Comparison of ENCODE assay signal across 8 cellular contexts in genomic region chr1:154502066-154502741, GRCh38. TPM values are rescaled to one million over a fixed set of nuclear protein-coding genes. Genes with fewer than 3 reads are reported as not detected.
DNase-seq lines count a peak whose midpoint lies in the region; ATAC-seq and TF ChIP-seq lines count a peak whose summit lies in the region.

SHE (minus strand) TSS chr1:154502412; CDS start chr1:154502026, 386 bp downstream.
TDRD10 (plus strand) TSS chr1:154502219; CDS start chr1:154506904, 4,685 bp downstream.

- peak within 1 kb of the TSS; percentile 42 for H3K4me3 ChIP-seq in effector memory CD4-positive, alpha-beta T cell (ENCODE audit: insufficient read depth, low read depth, low read length, poor library complexity, severe bottlenecking)
- peak within 1 kb of the TSS; percentile 13 to 57 for H3K4me3 ChIP-seq in mucosa of rectum (ENCODE audit: low read length in 2 of 2)
- peak within 1 kb of the TSS; percentile 61 for H3K4me3 ChIP-seq in upper lobe of right lung

- H3K9ac ChIP-seq in mucosa of rectum (ENCODE audit: low read depth in 1 of 2, low read length in 2 of 2): peak within 1 kb of the TSS in 1 of 2 donors; percentile 44

- peak; percentile 22 for DNase-seq in activated CD8-positive, alpha-beta memory T cell treated with anti-CD3 and anti-CD28 coated beads, Interleukin-2, amount 50 U/mL, for 4 hours
- no peak for DNase-seq in activated CD8-positive, alpha-beta memory T cell treated with anti-CD3 and anti-CD28 coated beads, Interleukin-2, amount 50 U/mL, for 48 hours
- DNase-seq in effector memory CD4-positive, alpha-beta T cell: no peak
- DNase-seq in upper lobe of right lung (peak; percentile 80), NCI-H146 treated with DMSO at 0.1 percent for 48 hours (lab: John Stamatoyannopoulos, UW; ENCODE audit: unreplicated experiment) (no peak)

- H3K9me3 ChIP-seq in effector memory CD4-positive, alpha-beta T cell (ENCODE audit: control insufficient read depth, low read length): no peaks in the 10 kb centered on the region
- H3K9me3 ChIP-seq in mucosa of rectum (ENCODE audit: control insufficient read depth in 2 of 2, low read length in 2 of 2) (no peaks in the 10 kb centered on the region), upper lobe of right lung (no peaks in the 10 kb centered on the region)

- TF ChIP-seq CTCF in upper lobe of right lung (IDR thresholded peaks at IDR 0.05): no peak

- H3K27ac ChIP-seq in effector memory CD4-positive, alpha-beta T cell (ENCODE audit: insufficient read depth, low read length, poor library complexity, severe bottlenecking): no peak within 1 kb of the TSS
- H3K27ac ChIP-seq in mucosa of rectum (ENCODE audit: low read depth in 2 of 2, low read length in 2 of 2) (peak within 1 kb of the TSS in 1 of 2 donors; percentile 56), upper lobe of right lung (peak within 1 kb of the TSS; percentile 84)

- ATAC-seq in upper lobe of right lung: peak; percentile 85
- ATAC-seq in HG03439 (IDR thresholded peaks at IDR 0.05; ENCODE audit: unreplicated experiment): no peak
- no peak for ATAC-seq in GM19328 (IDR thresholded peaks at IDR 0.05; ENCODE audit: unreplicated experiment)

- peaks cover 29% of the 10 kb centered on the region for H3K27me3 ChIP-seq in effector memory CD4-positive, alpha-beta T cell (replicated peaks; ENCODE audit: control insufficient read depth, insufficient read depth, low read length, poor library complexity, severe bottlenecking)
- peaks cover 24% of the 10 kb centered on the region in 2 donors for H3K27me3 ChIP-seq in mucosa of rectum (ENCODE audit: control insufficient read depth in 2 of 2, insufficient read depth in 2 of 2, low read length in 2 of 2)
- no peaks in the 10 kb centered on the region for H3K27me3 ChIP-seq in upper lobe of right lung

- H3K36me3 ChIP-seq in effector memory CD4-positive, alpha-beta T cell (ENCODE audit: control insufficient read depth, insufficient read depth, low read length): no peaks in the 10 kb centered on the region
- no peaks in the 10 kb centered on the region for H3K36me3 ChIP-seq in mucosa of rectum (ENCODE audit: control insufficient read depth in 2 of 2, insufficient read depth in 2 of 2, low read length in 2 of 2)
- peaks cover 11% of the 10 kb centered on the region for H3K36me3 ChIP-seq in upper lobe of right lung

- intact Hi-C loops in upper lobe of right lung (cut with DNase I): no loop called here

- peaks cover 9% of the 10 kb centered on the region for H3K4me1 ChIP-seq in effector memory CD4-positive, alpha-beta T cell (ENCODE audit: control insufficient read depth, insufficient read depth, low read length, poor library complexity, severe bottlenecking)
- H3K4me1 ChIP-seq in mucosa of rectum (ENCODE audit: control insufficient read depth in 2 of 2, insufficient read depth in 2 of 2, low read length in 2 of 2) (no peaks in the 10 kb centered on the region), upper lobe of right lung (peaks cover 22% of the 10 kb centered on the region)

RNA-seq across cellular contexts. Expression of gene SHE, which starts in this region (rescaled TPM):
- total RNA-seq in upper lobe of right lung: 48.3 TPM

RNA-seq across cellular contexts. Expression of gene TDRD10, which starts in this region (rescaled TPM):
- total RNA-seq in upper lobe of right lung: 21.7 TPM

Comparison
In these comparisons a context has a peak if more than half of its experiments do, and no peak if none do; other contexts are left out.
1. DNase-seq: peak in activated CD8-positive, alpha-beta memory T cell treated with anti-CD3 and anti-CD28 coated beads, Interleukin-2, amount 50 U/mL, for 4 hours (single experiment) and upper lobe of right lung (single experiment); none in activated CD8-positive, alpha-beta memory T cell treated with anti-CD3 and anti-CD28 coated beads, Interleukin-2, amount 50 U/mL, for 48 hours (single experiment), effector memory CD4-positive, alpha-beta T cell (0 of 3) and NCI-H146 treated with DMSO at 0.1 percent for 48 hours (single experiment).
2. Peak in every context shown above with its lines, with median percentiles within 50 percentile points of each other: H3K4me3 ChIP-seq.